In the genomic region with DNA sequence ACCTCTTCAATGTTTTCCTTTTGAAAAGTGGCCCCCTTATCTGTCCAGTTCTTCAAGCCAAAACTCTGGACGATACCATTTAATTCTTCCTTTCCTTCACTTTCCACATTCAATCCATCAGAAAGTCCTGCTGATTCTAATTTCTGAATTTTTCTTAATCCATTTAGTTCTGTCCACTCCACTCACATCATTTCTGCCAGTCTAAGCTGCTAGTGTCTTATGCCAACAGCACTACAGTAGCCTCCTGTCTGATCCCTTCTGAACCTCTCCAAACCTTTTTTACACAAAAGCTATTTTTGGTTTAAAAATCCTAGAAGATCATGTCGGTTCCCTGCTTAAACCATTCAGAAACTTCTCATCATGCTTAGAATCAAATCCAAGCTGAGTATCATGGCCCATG, we compare ENCODE assay signal across 34 cellular contexts. TPM values are rescaled to one million over a fixed set of nuclear protein-coding genes. Genes with fewer than 3 reads are reported as not detected.
"Had no signal": no experiment of that assay in that cellular context is flagged by ENCODE, and none has a peak within 500 bp of the region (broad histone marks: within the 10 kb centered on the region; RNA-seq: fewer than 3 reads in every experiment).

No MANE protein-coding gene starts in this region.

- H3K4me1 Mint-ChIP-seq: activated naive CD4-positive, alpha-beta T cell treated with anti-CD3 and anti-CD28 coated beads, Interleukin-2, amount 10 ng/mL, durations not matched to agents 7 days and 5 days; activated naive CD4-positive, alpha-beta T cell treated with anti-CD3 and anti-CD28 coated beads, Interleukin-2, amount 50 U/mL, for 24 hours; activated naive CD8-positive, alpha-beta T cell treated with anti-CD3 and anti-CD28 coated beads, Interleukin-2, amount 10 ng/mL, durations not matched to agents 7 days and 5 days; activated naive CD8-positive, alpha-beta T cell treated with anti-CD3 and anti-CD28 coated beads, Interleukin-2, amount 50 U/mL, for 24 hours; activated T-helper 17 cell treated with anti-CD3 and anti-CD28 coated beads, Interleukin-2, amount 50 U/mL, for 72 hours; central memory CD8-positive, alpha-beta T cell had no signal

- H3K9me3 Mint-ChIP-seq: activated naive CD4-positive, alpha-beta T cell treated with anti-CD3 and anti-CD28 coated beads for 36 hours; activated naive CD4-positive, alpha-beta T cell treated with anti-CD3 and anti-CD28 coated beads, Interleukin-2, amount 10 ng/mL, durations not matched to agents 7 days and 5 days; activated T-cell treated with anti-CD3 and anti-CD28 coated beads, Interleukin-2, amount 50 U/mL, for 24 hours had no signal

- H3K27ac Mint-ChIP-seq: activated naive CD4-positive, alpha-beta T cell treated with anti-CD3 and anti-CD28 coated beads for 36 hours; activated naive CD4-positive, alpha-beta T cell treated with anti-CD3 and anti-CD28 coated beads, Interleukin-2, amount 10 ng/mL, durations not matched to agents 7 days and 5 days; activated naive CD4-positive, alpha-beta T cell treated with anti-CD3 and anti-CD28 coated beads, Interleukin-2, amount 50 U/mL, for 24 hours; activated naive CD4-positive, alpha-beta T cell treated with anti-CD3 and anti-CD28 coated beads, Interleukin-2, amount 50 U/mL, for 72 hours; activated naive CD8-positive, alpha-beta T cell; activated naive CD8-positive, alpha-beta T cell treated with anti-CD3 and anti-CD28 coated beads, Interleukin-2, amount 10 ng/mL, durations not matched to agents 7 days and 5 days; activated naive CD8-positive, alpha-beta T cell treated with anti-CD3 and anti-CD28 coated beads, Interleukin-2, amount 50 U/mL, for 24 hours; activated T-cell treated with anti-CD3 and anti-CD28 coated beads, Interleukin-2, amount 50 U/mL, for 24 hours; activated T-cell treated with anti-CD3 and anti-CD28 coated beads, Interleukin-2, amount 50 U/mL, for 72 hours; activated T-helper 1 cell treated with anti-CD3 and anti-CD28 coated beads, Interleukin-12 subunit alpha, Interleukin-12 subunit beta, Interleukin-2, Interleukin-4 antibody, amounts not matched to agents 30 ng/mL and 10 ng/mL and 1 ng/mL, durations not matched to agents 14 hours and 24 hours and 36 hours; activated T-helper 17 cell treated with anti-CD3 and anti-CD28 coated beads, Interleukin-2, amount 50 U/mL, for 72 hours; activated T-helper 2 cell treated with anti-CD3 and anti-CD28 coated beads, Interferon-gamma antibody, Interleukin-2, Interleukin-4, amounts not matched to agents 10 μg/mL and 5 μg/mL and 100 μg/mL, durations not matched to agents 14 hours and 24 hours and 36 hours; brain had no signal

- H3K27me3 Mint-ChIP-seq: activated naive CD4-positive, alpha-beta T cell treated with anti-CD3 and anti-CD28 coated beads, Interleukin-2, amount 10 ng/mL, durations not matched to agents 7 days and 5 days; activated naive CD8-positive, alpha-beta T cell treated with anti-CD3 and anti-CD28 coated beads, Interleukin-2, amount 10 ng/mL, durations not matched to agents 7 days and 5 days had no signal

- H3K36me3 Mint-ChIP-seq: activated naive CD4-positive, alpha-beta T cell treated with anti-CD3 and anti-CD28 coated beads, Interleukin-2, amount 10 ng/mL, durations not matched to agents 7 days and 5 days; activated naive CD4-positive, alpha-beta T cell treated with anti-CD3 and anti-CD28 coated beads, Interleukin-2, amount 50 U/mL, for 24 hours; activated naive CD4-positive, alpha-beta T cell treated with anti-CD3 and anti-CD28 coated beads, Interleukin-2, amount 50 U/mL, for 72 hours; activated naive CD8-positive, alpha-beta T cell treated with anti-CD3 and anti-CD28 coated beads, Interleukin-2, amount 10 ng/mL, durations not matched to agents 7 days and 5 days; brain had no signal

- DNase-seq: activated effector memory CD4-positive, alpha-beta T cell treated with anti-CD3 and anti-CD28 coated beads, Interleukin-2, amount 50 U/mL, for 16 hours; activated effector memory CD4-positive, alpha-beta T cell treated with Interleukin-2 at 50 U/mL for 16 hours; activated gamma-delta T cell; activated gamma-delta T cell treated with Interleukin-2 at 50 U/mL for 16 hours; activated naive CD4-positive, alpha-beta T cell; activated naive CD4-positive, alpha-beta T cell treated with anti-CD3 and anti-CD28 coated beads for 36 hours; activated naive CD4-positive, alpha-beta T cell treated with anti-CD3 and anti-CD28 coated beads, Interleukin-2, amount 10 ng/mL, durations not matched to agents 7 days and 5 days; activated naive CD4-positive, alpha-beta T cell treated with anti-CD3 and anti-CD28 coated beads, Interleukin-2, amount 50 U/mL, for 16 hours; activated naive CD4-positive, alpha-beta T cell treated with Interleukin-2 at 50 U/mL for 16 hours; activated naive CD8-positive, alpha-beta T cell treated with anti-CD3 and anti-CD28 coated beads, Interleukin-2, amount 10 ng/mL, durations not matched to agents 7 days and 5 days; activated naive CD8-positive, alpha-beta T cell treated with anti-CD3 and anti-CD28 coated beads, Interleukin-2, amount 50 U/mL, for 24 hours; activated T-cell treated with anti-CD3 and anti-CD28 coated beads, Interleukin-2, amount 50 U/mL, for 1 hour; activated T-cell treated with anti-CD3 and anti-CD28 coated beads, Interleukin-2, amount 50 U/mL, for 24 hours; activated T-cell treated with anti-CD3 and anti-CD28 coated beads, Interleukin-2, amount 50 U/mL, for 4 hours; activated T-cell treated with anti-CD3 and anti-CD28 coated beads, Interleukin-2, amount 50 U/mL, for 48 hours; activated T-cell treated with anti-CD3 and anti-CD28 coated beads, Interleukin-2, amount 50 U/mL, for 72 hours; adrenal gland; amniotic stem cell; amygdala; anterior cingulate cortex; aorta; body of pancreas; brain microvascular endothelial cell; central memory CD4-positive, alpha-beta T cell; cerebellar nuclear complex had no signal

- H3K4me3 Mint-ChIP-seq: activated naive CD4-positive, alpha-beta T cell treated with anti-CD3 and anti-CD28 coated beads for 36 hours; activated naive CD4-positive, alpha-beta T cell treated with anti-CD3 and anti-CD28 coated beads, Interleukin-2, amount 10 ng/mL, durations not matched to agents 7 days and 5 days; activated naive CD4-positive, alpha-beta T cell treated with anti-CD3 and anti-CD28 coated beads, Interleukin-2, amount 50 U/mL, for 24 hours; activated naive CD8-positive, alpha-beta T cell; activated naive CD8-positive, alpha-beta T cell treated with anti-CD3 and anti-CD28 coated beads, Interleukin-2, amount 10 ng/mL, durations not matched to agents 7 days and 5 days; activated naive CD8-positive, alpha-beta T cell treated with anti-CD3 and anti-CD28 coated beads, Interleukin-2, amount 50 U/mL, for 24 hours; activated T-cell treated with anti-CD3 and anti-CD28 coated beads, Interleukin-2, amount 50 U/mL, for 24 hours; activated T-cell treated with anti-CD3 and anti-CD28 coated beads, Interleukin-2, amount 50 U/mL, for 4 hours; activated T-cell treated with anti-CD3 and anti-CD28 coated beads, Interleukin-2, amount 50 U/mL, for 72 hours; activated T-helper 1 cell treated with anti-CD3 and anti-CD28 coated beads, Interleukin-12 subunit alpha, Interleukin-12 subunit beta, Interleukin-2, Interleukin-4 antibody, amounts not matched to agents 30 ng/mL and 10 ng/mL and 1 ng/mL, durations not matched to agents 14 hours and 24 hours and 36 hours; activated T-helper 17 cell treated with anti-CD3 and anti-CD28 coated beads, Interleukin-2, amount 50 U/mL, for 72 hours; brain; central memory CD8-positive, alpha-beta T cell had no signal

RNA-seq across cellular contexts. Expression of a gene that starts 24.5 kb away (rescaled TPM):
- total RNA-seq: activated naive CD4-positive, alpha-beta T cell treated with anti-CD3 and anti-CD28 coated beads for 36 hours; activated naive CD8-positive, alpha-beta T cell treated with anti-CD3 and anti-CD28 coated beads, Interleukin-2, amount 10 ng/mL, durations not matched to agents 7 days and 5 days; bronchial epithelial cell had no signal
